ENCODE assay signal across 8 cellular contexts in genomic region chr19:6737284-6737872, GRCh38. TPM values are rescaled to one million over a fixed set of nuclear protein-coding genes. Genes with fewer than 3 reads are reported as not detected.
DNase-seq lines count a peak whose midpoint lies in the region; ATAC-seq and TF ChIP-seq lines count a peak whose summit lies in the region.

TSS of gene GPR108 (minus strand) at chr19:6737580. CDS start at chr19:6737576, 4 bp downstream.

- POLR2A ChIA-PET in activated CD4-positive, alpha-beta T cell treated with anti-CD3 and anti-CD28 coated beads for 36 hours (lab: Charles Lee): interaction anchor here (0.6 to 1.8 kb wide), 8 partner anchors 18 to 1033 kb away, joined by 3 to 7 read pairs (median 4); no protein-coding TSS in a partner anchor

- H3K4me3 Mint-ChIP-seq in activated CD4-positive, alpha-beta T cell treated with anti-CD3 and anti-CD28 coated beads for 36 hours: peak within 1 kb of the TSS; percentile 89

- H3K4me1 Mint-ChIP-seq in activated CD4-positive, alpha-beta T cell treated with anti-CD3 and anti-CD28 coated beads for 36 hours: peaks cover 39% of the 10 kb centered on the region

- no peaks in the 10 kb centered on the region for H3K9me3 Mint-ChIP-seq in activated CD4-positive, alpha-beta T cell treated with anti-CD3 and anti-CD28 coated beads for 36 hours (ENCODE audit: low read depth)

- intact Hi-C loops in activated CD4-positive, alpha-beta T cell treated with anti-CD3 and anti-CD28 coated beads for 36 hours (cut with DNase I, micrococcal nuclease): loop anchor here (1.0 to 5.0 kb wide), 22 partner anchors 19 to 1135 kb away; partner anchors contain the start of genes GTF2F1 (in 1 of the 2), PRR36 (in 1 of the 2), RFX2 (in 1 of the 2) and SH2D3A (in 1 of the 2)

- ATAC-seq in GM19025 (IDR thresholded peaks at IDR 0.05; ENCODE audit: low read depth, unreplicated experiment) (peak; percentile 70), HG03342 (IDR thresholded peaks at IDR 0.05; ENCODE audit: unreplicated experiment) (peak; percentile 57)
- peak; percentile 81 for ATAC-seq in activated CD4-positive, alpha-beta T cell treated with anti-CD3 and anti-CD28 coated beads for 36 hours

- H3K36me3 ChIP-seq in kidney epithelial cell (ENCODE audit: control insufficient read depth, insufficient read depth, low read length): peaks cover 1% of the 10 kb centered on the region

- peaks cover 17% of the 10 kb centered on the region for H3K36me3 Mint-ChIP-seq in activated CD4-positive, alpha-beta T cell treated with anti-CD3 and anti-CD28 coated beads for 36 hours (ENCODE audit: low read depth)

- peak within 1 kb of the TSS; percentile 98 for H3K27ac Mint-ChIP-seq in activated CD4-positive, alpha-beta T cell treated with anti-CD3 and anti-CD28 coated beads for 36 hours

- H3K27me3 ChIP-seq in kidney epithelial cell (ENCODE audit: control insufficient read depth, insufficient read depth, low read length): no peaks in the 10 kb centered on the region

- CTCF ChIA-PET in activated CD4-positive, alpha-beta T cell treated with anti-CD3 and anti-CD28 coated beads for 36 hours (lab: Charles Lee): interaction anchor here (0.6 to 4.4 kb wide), 16 partner anchors 13 to 753 kb away, joined by 3 to 38 read pairs (median 4); partner anchors contain the start of genes SH2D3A, TNFSF14 and VAV1

- H3K4me3 ChIP-seq in AG09309 (ENCODE audit: control insufficient read depth, low read depth, low read length) (peak within 1 kb of the TSS; percentile 94), choroid plexus epithelial cell (ENCODE audit: low read depth, low read length) (peak within 1 kb of the TSS; percentile 82), kidney epithelial cell (ENCODE audit: low read depth, low read length) (peak within 1 kb of the TSS; percentile 92)

- DNase-seq in AG09309 (ENCODE audit: low read depth) (peak; percentile 100), NCI-H510A treated with DMSO at 0.1 percent for 48 hours (lab: John Stamatoyannopoulos, UW) (peak; percentile 98), choroid plexus epithelial cell (ENCODE audit: low read depth) (peak; percentile 100), kidney epithelial cell (ENCODE audit: low read depth) (peak; percentile 99)
- DNase-seq in activated CD4-positive, alpha-beta T cell treated with anti-CD3 and anti-CD28 coated beads for 36 hours: peak; percentile 100
- DNase-seq in stimulated activated CD4-positive, alpha-beta T cell treated with anti-CD3 and anti-CD28 coated beads, Interleukin-15, amount 100 ng/mL, for 48 hours (ENCODE audit: low read depth in 2 of 2): peak; percentile 99

- TF ChIP-seq CTCF in AG09309 (IDR thresholded peaks at IDR 0.05; ENCODE audit: control insufficient read depth, insufficient read depth, low read depth, low read length, missing control alignments): no peak
- TF ChIP-seq CTCF in choroid plexus epithelial cell (conservative IDR thresholded peaks at IDR 0.05; ENCODE audit: low read depth, low read length): no peak
- TF ChIP-seq CTCF in kidney epithelial cell (IDR thresholded peaks at IDR 0.05; ENCODE audit: insufficient read depth, low read length, poor library complexity, severe bottlenecking): no peak

- no peaks in the 10 kb centered on the region for H3K27me3 Mint-ChIP-seq in activated CD4-positive, alpha-beta T cell treated with anti-CD3 and anti-CD28 coated beads for 36 hours

RNA-seq across cellular contexts. Expression of gene GPR108, which starts in this region (rescaled TPM):
- 10 to 100 TPM; 58.8 to 59.9 TPM for total RNA-seq in activated CD4-positive, alpha-beta T cell treated with anti-CD3 and anti-CD28 coated beads for 36 hours
- total RNA-seq in kidney epithelial cell: 59.9 and 66.6 TPM in 2 replicates

Comparison
In these comparisons a context has a peak if more than half of its experiments do, and no peak if none do; other contexts are left out.
1. Peak in every context shown above with its lines: DNase-seq, ATAC-seq and H3K4me3 ChIP-seq.